Comparison of ENCODE assay signal across 10 cellular contexts in genomic region chr7:100400656-100401055, GRCh38. TPM values are rescaled to one million over a fixed set of nuclear protein-coding genes. Genes with fewer than 3 reads are reported as not detected.
A peak's percentile ranks its signal among the peaks of the same experiment; 100 is the strongest.
DNase-seq lines count a peak whose midpoint lies in the region; ATAC-seq and TF ChIP-seq lines count a peak whose summit lies in the region.
"Had no signal": no experiment of that assay in that cellular context is flagged by ENCODE, and none has a peak within 500 bp of the region (broad histone marks: within the 10 kb centered on the region; RNA-seq: fewer than 3 reads in every experiment).

No MANE protein-coding gene starts in this region.

- intact Hi-C loops in activated CD4-positive, alpha-beta T cell treated with anti-CD3 and anti-CD28 coated beads for 36 hours (cut with DNase I, micrococcal nuclease): no loop called here
- intact Hi-C loops in lower leg skin (cut with DNase I; ENCODE audit: low total_unique reads): no loop called here

- no peaks in the 10 kb centered on the region for H3K4me1 ChIP-seq in trophoblast cell (ENCODE audit: control insufficient read depth in 1 of 2, insufficient read depth in 2 of 2, low read length in 2 of 2)

- no peak overlapping the region for H3K14ac ChIP-seq in trophoblast cell (ENCODE audit: low read length)

- H2AK5ac ChIP-seq in trophoblast cell (ENCODE audit: low read length): no peak overlapping the region

- no peak for ATAC-seq in activated CD4-positive, alpha-beta T cell treated with anti-CD3 and anti-CD28 coated beads for 36 hours

- H2BK12ac ChIP-seq in trophoblast cell (ENCODE audit: low read length): no peak overlapping the region

- H4K91ac ChIP-seq in trophoblast cell (ENCODE audit: low read depth, low read length): no peak overlapping the region

- H3K4ac ChIP-seq in trophoblast cell (ENCODE audit: low read depth, low read length): no peak overlapping the region

- no peak overlapping the region for H3K27ac Mint-ChIP-seq in activated CD4-positive, alpha-beta T cell treated with anti-CD3 and anti-CD28 coated beads for 36 hours

- peaks cover 3% of the 10 kb centered on the region for H3K9me3 ChIP-seq in trophoblast cell (ENCODE audit: insufficient read depth, low read depth, low read length)

- H3K4me2 ChIP-seq in trophoblast cell (ENCODE audit: low read length): no peak overlapping the region

- no peaks in the 10 kb centered on the region for H3K36me3 ChIP-seq in trophoblast cell (ENCODE audit: control insufficient read depth in 1 of 2, insufficient read depth in 2 of 2, low read length in 2 of 2)

- peaks cover 11% of the 10 kb centered on the region for H3K27me3 Mint-ChIP-seq in activated CD4-positive, alpha-beta T cell treated with anti-CD3 and anti-CD28 coated beads for 36 hours

- no peak overlapping the region for H3K9ac ChIP-seq in trophoblast cell (ENCODE audit: low read length)

- H3K79me2 ChIP-seq in trophoblast cell (ENCODE audit: control insufficient read depth, insufficient read depth, low read length, poor library complexity): no peaks in the 10 kb centered on the region

- TF ChIP-seq POLR2A in lower leg skin (IDR thresholded peaks at IDR 0.05): no peak

- no peak overlapping the region for H2AFZ ChIP-seq in trophoblast cell (ENCODE audit: insufficient read depth, low read length, poor library complexity)

- no peak overlapping the region for H3K18ac ChIP-seq in trophoblast cell (ENCODE audit: low read length)

- H3K4me1 Mint-ChIP-seq in activated CD4-positive, alpha-beta T cell treated with anti-CD3 and anti-CD28 coated beads for 36 hours: peaks cover 23% of the 10 kb centered on the region

- H3K4me3 ChIP-seq in choroid plexus epithelial cell (ENCODE audit: low read depth, low read length) (no peak overlapping the region), trophoblast cell (ENCODE audit: low read depth, low read length) (no peak overlapping the region), lower leg skin (ENCODE audit: low read depth, poor library complexity, severe bottlenecking) (no peak overlapping the region)

- H4K12ac ChIP-seq in trophoblast cell (ENCODE audit: low read depth, low read length): no peak overlapping the region

- no peak overlapping the region for H3K23ac ChIP-seq in trophoblast cell (ENCODE audit: low read length)

- H3K9me3 Mint-ChIP-seq in activated CD4-positive, alpha-beta T cell treated with anti-CD3 and anti-CD28 coated beads for 36 hours (ENCODE audit: low read depth): no peaks in the 10 kb centered on the region

- CTCF ChIA-PET in activated CD4-positive, alpha-beta T cell treated with anti-CD3 and anti-CD28 coated beads for 36 hours (lab: Charles Lee): interaction anchor here (0.6 to 1.9 kb wide), 2 partner anchors 8 to 50 kb away, joined by 3 to 5 read pairs; no protein-coding TSS in a partner anchor

- WGBS in trophoblast cell (ENCODE audit: extremely low coverage, insufficient coverage, insufficient read length): no CpG with 5 or more reads among the region's 11 CpGs
- 86 to 88% methylated on average over 11 of the region's 11 CpGs for WGBS in lower leg skin, 2 donors

- no peak overlapping the region for H2BK120ac ChIP-seq in trophoblast cell (ENCODE audit: insufficient read depth, low read length, poor library complexity)

- peak; percentile 52 for DNase-seq in activated CD4-positive, alpha-beta T cell treated with anti-CD3 and anti-CD28 coated beads for 36 hours
- no peak for DNase-seq in activated CD4-positive, alpha-beta T cell treated with anti-CD3 and anti-CD28 coated beads, Interleukin-2, amount 50 U/mL, for 48 hours
- DNase-seq in NCI-H69 (lab: John Stamatoyannopoulos, UW): peak; percentile 31
- DNase-seq in choroid plexus epithelial cell (ENCODE audit: low read depth): peak; percentile 10
- peak; percentile 18 to 55 for DNase-seq in trophoblast cell
- DNase-seq in hepatic stellate cell (ENCODE audit: low spot score): no peak
- no peak for DNase-seq in lower leg skin (ENCODE audit: low spot score in 2 of 2)
- no peak for DNase-seq in glomerular visceral epithelial cell (ENCODE audit: extremely low spot score)
- DNase-seq: AML-193 had no signal

- no peak overlapping the region for H4K8ac ChIP-seq in trophoblast cell (ENCODE audit: low read depth, low read length)

- H3K79me1 ChIP-seq in trophoblast cell (ENCODE audit: low read length): no peaks in the 10 kb centered on the region

- no peak overlapping the region for H3K27ac ChIP-seq in trophoblast cell (ENCODE audit: low read depth, low read length)

- H3K36me3 Mint-ChIP-seq in activated CD4-positive, alpha-beta T cell treated with anti-CD3 and anti-CD28 coated beads for 36 hours (ENCODE audit: low read depth): no peaks in the 10 kb centered on the region

- POLR2A ChIA-PET in activated CD4-positive, alpha-beta T cell treated with anti-CD3 and anti-CD28 coated beads for 36 hours (lab: Charles Lee): no interaction called here

- no peak overlapping the region for H3K4me3 Mint-ChIP-seq in activated CD4-positive, alpha-beta T cell treated with anti-CD3 and anti-CD28 coated beads for 36 hours

- no peak overlapping the region for H2BK5ac ChIP-seq in trophoblast cell (ENCODE audit: low read depth, low read length, poor library complexity)

- no peaks in the 10 kb centered on the region for H3K27me3 ChIP-seq in trophoblast cell (ENCODE audit: insufficient read depth, low read length)

- TF ChIP-seq CTCF in choroid plexus epithelial cell (conservative IDR thresholded peaks at IDR 0.05; ENCODE audit: low read depth, low read length) (no peak), lower leg skin (IDR thresholded peaks at IDR 0.05) (no peak)

RNA-seq across cellular contexts. Expression of gene PILRA, which starts 27.4 kb away (rescaled TPM):
- under 1 TPM; 0.80 to 0.90 TPM for total RNA-seq in activated CD4-positive, alpha-beta T cell treated with anti-CD3 and anti-CD28 coated beads for 36 hours
- polyA plus RNA-seq in trophoblast cell (2013): 2.5 and 2.9 TPM in 2 replicates
- 1 to 10 TPM; 2.2 to 4.6 (median 3.4) TPM for total RNA-seq in lower leg skin
- total RNA-seq: LHCN-M2 had no signal

RNA-seq across cellular contexts. Expression of gene ZCWPW1, which starts 27.8 kb away (rescaled TPM):
- 1 to 10 TPM; 3.0 to 3.4 TPM for total RNA-seq in activated CD4-positive, alpha-beta T cell treated with anti-CD3 and anti-CD28 coated beads for 36 hours
- polyA plus RNA-seq in trophoblast cell (2013): 1.6 and 2.0 TPM in 2 replicates
- total RNA-seq in lower leg skin: 1 to 10 TPM; 2.2 to 6.3 (median 4.6) TPM

RNA-seq across cellular contexts. Expression of gene MEPCE, which starts 29.0 kb away (rescaled TPM):
- total RNA-seq in activated CD4-positive, alpha-beta T cell treated with anti-CD3 and anti-CD28 coated beads for 36 hours: 10 to 100 TPM; 44.4 to 45.9 TPM
- 21.4 and 21.7 TPM in 2 replicates for polyA plus RNA-seq in trophoblast cell (2013)
- 10 to 100 TPM; 26.1 to 54.4 (median 37.4) TPM for total RNA-seq in lower leg skin

RNA-seq across cellular contexts. Expression of gene PPP1R35, which starts 35.6 kb away (rescaled TPM):
- total RNA-seq in activated CD4-positive, alpha-beta T cell treated with anti-CD3 and anti-CD28 coated beads for 36 hours: 10 to 100 TPM; 48.7 to 60.3 TPM
- 42.2 and 45.3 TPM in 2 replicates for polyA plus RNA-seq in trophoblast cell (2013)
- total RNA-seq in lower leg skin: 10 to 100 TPM; 26.3 to 63.2 (median 46.6) TPM

RNA-seq across cellular contexts. Expression of gene PILRB, which starts 42.7 kb away (rescaled TPM):
- total RNA-seq in activated CD4-positive, alpha-beta T cell treated with anti-CD3 and anti-CD28 coated beads for 36 hours: 10 to 100 TPM; 30.5 to 37.5 TPM
- 16.4 and 18.2 TPM in 2 replicates for polyA plus RNA-seq in trophoblast cell (2013)
- 10 to 100 TPM; 33.3 to 86.8 (median 47.3) TPM for total RNA-seq in lower leg skin

Comparison
In these comparisons a context has a peak if more than half of its experiments do, and no peak if none do; other contexts are left out.
1. DNase-seq: peak in activated CD4-positive, alpha-beta T cell treated with anti-CD3 and anti-CD28 coated beads for 36 hours (single experiment), NCI-H69 (single experiment), choroid plexus epithelial cell (single experiment) and trophoblast cell (2 of 2); none in activated CD4-positive, alpha-beta T cell treated with anti-CD3 and anti-CD28 coated beads, Interleukin-2, amount 50 U/mL, for 48 hours (0 of 2), hepatic stellate cell (single experiment), lower leg skin (0 of 2) and glomerular visceral epithelial cell (single experiment).